In the genomic region with DNA sequence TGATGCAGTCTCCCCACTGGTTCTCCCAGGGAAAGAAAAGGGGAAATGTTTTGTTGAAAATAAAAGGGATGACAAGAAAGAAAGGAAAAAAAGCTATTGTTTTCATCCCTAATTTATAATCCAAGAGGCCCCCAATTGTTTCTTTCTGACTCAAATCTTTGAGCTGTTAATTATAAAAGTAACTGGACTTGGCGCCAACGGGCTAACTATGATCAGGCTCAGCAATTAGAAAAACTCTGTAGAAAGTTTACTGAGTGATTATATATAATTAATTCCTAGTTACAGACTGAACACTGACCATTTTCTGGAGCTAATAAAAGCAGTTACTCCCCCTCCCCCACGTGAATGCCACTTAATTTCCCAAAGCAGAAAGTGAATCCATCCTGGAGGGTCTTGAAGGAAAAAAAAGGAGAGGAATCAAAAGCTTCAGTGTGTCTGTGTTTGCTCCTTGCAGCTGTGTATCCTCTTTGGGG, we compare ENCODE assay signal across 9 cellular contexts. TPM values are rescaled to one million over a fixed set of nuclear protein-coding genes. Genes with fewer than 3 reads are reported as not detected.
DNase-seq lines count a peak whose midpoint lies in the region; ATAC-seq, FAIRE-seq and TF ChIP-seq lines count a peak whose summit lies in the region.
"Had no signal": no experiment of that assay in that cellular context is flagged by ENCODE, and none has a peak within 500 bp of the region (broad histone marks: within the 10 kb centered on the region; RNA-seq: fewer than 3 reads in every experiment).

No MANE protein-coding gene starts in this region.

- H3K36me3 Mint-ChIP-seq in T-helper 1 cell treated with Interleukin-12 subunit alpha and Interleukin-12 subunit beta and Interleukin-4 antibody, amounts not matched to agents 30 μg/mL and 1 μg/mL, for 36 hours (ENCODE audit: low read depth), result peaks cover 15% of the 10 kb centered on the region
- H3K36me3 Mint-ChIP-seq in activated T-helper 1 cell treated with anti-CD3 and anti-CD28 coated beads, Interleukin-12 subunit alpha, Interleukin-12 subunit beta, Interleukin-2, Interleukin-4 antibody, amounts not matched to agents 30 ng/mL and 10 ng/mL and 1 ng/mL, durations not matched to agents 14 hours and 24 hours and 36 hours (ENCODE audit: low read depth), result peaks cover 20% of the 10 kb centered on the region

- H3K79me2 ChIP-seq in keratinocyte (ENCODE audit: control insufficient read depth, insufficient read depth, low read length), result peaks cover 83% of the 10 kb centered on the region

- DNase-seq in T-helper 1 cell (no peak), keratinocyte (ENCODE audit: low read depth, low spot score) (no peak), substantia nigra (lab: John Stamatoyannopoulos, UW) (peak in 1 of 49 donors; percentile 20), NCI-H2081 treated with DMSO at 0.1 percent for 48 hours (lab: John Stamatoyannopoulos, UW) (no peak), NCI-H524 treated with DMSO at 0.1 percent for 48 hours (lab: John Stamatoyannopoulos, UW) (no peak)
- DNase-seq in activated T-helper 1 cell treated with anti-CD3 and anti-CD28 coated beads, Interleukin-12 subunit alpha, Interleukin-12 subunit beta, Interleukin-2, Interleukin-4 antibody, amounts not matched to agents 30 ng/mL and 10 ng/mL and 1 ng/mL, durations not matched to agents 14 hours and 24 hours and 36 hours (ENCODE audit: low spot score), result no peak

- intact Hi-C loops in activated T-helper 1 cell treated with anti-CD3 and anti-CD28 coated beads, Interleukin-12 subunit alpha, Interleukin-12 subunit beta, Interleukin-2, Interleukin-4 antibody, amounts not matched to agents 30 ng/mL and 10 ng/mL and 1 ng/mL, durations not matched to agents 14 hours and 24 hours and 36 hours (cut with micrococcal nuclease), result no loop called here

- no peaks in the 10 kb centered on the region for H3K9me3 Mint-ChIP-seq in T-helper 1 cell treated with Interleukin-12 subunit alpha and Interleukin-12 subunit beta and Interleukin-4 antibody, amounts not matched to agents 30 μg/mL and 1 μg/mL, for 36 hours
- no peaks in the 10 kb centered on the region for H3K9me3 Mint-ChIP-seq in activated T-helper 1 cell treated with anti-CD3 and anti-CD28 coated beads, Interleukin-12 subunit alpha, Interleukin-12 subunit beta, Interleukin-2, Interleukin-4 antibody, amounts not matched to agents 30 ng/mL and 10 ng/mL and 1 ng/mL, durations not matched to agents 14 hours and 24 hours and 36 hours

- FAIRE-seq in keratinocyte (lab: Jason Lieb, UNC), result no peak
- FAIRE-seq: frontal cortex had no signal

- no peak overlapping the region for H2AFZ ChIP-seq in keratinocyte (ENCODE audit: control insufficient read depth, low read length)

- peak overlapping the region; percentile 80 for H3K4me3 Mint-ChIP-seq in T-helper 1 cell treated with Interleukin-12 subunit alpha and Interleukin-12 subunit beta and Interleukin-4 antibody, amounts not matched to agents 30 μg/mL and 1 μg/mL, for 36 hours
- peak overlapping the region; percentile 92 for H3K4me3 Mint-ChIP-seq in activated T-helper 1 cell treated with anti-CD3 and anti-CD28 coated beads, Interleukin-12 subunit alpha, Interleukin-12 subunit beta, Interleukin-2, Interleukin-4 antibody, amounts not matched to agents 30 ng/mL and 10 ng/mL and 1 ng/mL, durations not matched to agents 14 hours and 24 hours and 36 hours

- dilution Hi-C loops in keratinocyte (cut with MboI; ENCODE audit: extremely low pct_ligation_motif_present, low sequenced_read_pairs), result no loop called here

- no peaks in the 10 kb centered on the region for H3K27me3 Mint-ChIP-seq in T-helper 1 cell treated with Interleukin-12 subunit alpha and Interleukin-12 subunit beta and Interleukin-4 antibody, amounts not matched to agents 30 μg/mL and 1 μg/mL, for 36 hours (ENCODE audit: low read depth)
- H3K27me3 Mint-ChIP-seq in activated T-helper 1 cell treated with anti-CD3 and anti-CD28 coated beads, Interleukin-12 subunit alpha, Interleukin-12 subunit beta, Interleukin-2, Interleukin-4 antibody, amounts not matched to agents 30 ng/mL and 10 ng/mL and 1 ng/mL, durations not matched to agents 14 hours and 24 hours and 36 hours (ENCODE audit: insufficient read depth), result no peaks in the 10 kb centered on the region

- H3K4me1 ChIP-seq in keratinocyte (ENCODE audit: control insufficient read depth, extremely low read depth, insufficient read depth, low read length), result peaks cover 100% of the 10 kb centered on the region

- H3K9me3 ChIP-seq in keratinocyte (ENCODE audit: control insufficient read depth, low read depth, low read length), result no peaks in the 10 kb centered on the region

- no peaks in the 10 kb centered on the region for H4K20me1 ChIP-seq in keratinocyte (ENCODE audit: control insufficient read depth, extremely low read depth, insufficient read depth, low read length)

- no peak for TF ChIP-seq CTCF in keratinocyte (optimal IDR thresholded peaks at IDR 0.05 in 1 of 3, IDR thresholded peaks at IDR 0.05 in 1 of 3, conservative IDR thresholded peaks at IDR 0.05 in 1 of 3; ENCODE audit: extremely low read depth in 1 of 3, insufficient read depth in 2 of 3, low read length in 3 of 3)

- H3K27me3 ChIP-seq in keratinocyte (ENCODE audit: control insufficient read depth, extremely low read depth, insufficient read depth, low read length), result no peaks in the 10 kb centered on the region

- H3K27ac Mint-ChIP-seq in T-helper 1 cell treated with Interleukin-12 subunit alpha and Interleukin-12 subunit beta and Interleukin-4 antibody, amounts not matched to agents 30 μg/mL and 1 μg/mL, for 36 hours, result peak overlapping the region; percentile 65
- H3K27ac Mint-ChIP-seq in activated T-helper 1 cell treated with anti-CD3 and anti-CD28 coated beads, Interleukin-12 subunit alpha, Interleukin-12 subunit beta, Interleukin-2, Interleukin-4 antibody, amounts not matched to agents 30 ng/mL and 10 ng/mL and 1 ng/mL, durations not matched to agents 14 hours and 24 hours and 36 hours, result peak overlapping the region; percentile 36

- H3K4me2 ChIP-seq in keratinocyte (ENCODE audit: control insufficient read depth, extremely low read depth, insufficient read depth, low read depth, low read length), result peak overlapping the region; percentile 84

- no peak for ATAC-seq in GM18517 (IDR thresholded peaks at IDR 0.05; ENCODE audit: unreplicated experiment)

- peak overlapping the region; percentile 50 to 71 (median 70) for H3K4me3 ChIP-seq in keratinocyte (ENCODE audit: control insufficient read depth in 2 of 3, extremely low read depth in 1 of 3, insufficient read depth in 2 of 3, low read depth in 1 of 3, low read length in 3 of 3)

- peaks cover 39% of the 10 kb centered on the region for H3K4me1 Mint-ChIP-seq in T-helper 1 cell treated with Interleukin-12 subunit alpha and Interleukin-12 subunit beta and Interleukin-4 antibody, amounts not matched to agents 30 μg/mL and 1 μg/mL, for 36 hours (ENCODE audit: low read depth)
- H3K4me1 Mint-ChIP-seq in activated T-helper 1 cell treated with anti-CD3 and anti-CD28 coated beads, Interleukin-12 subunit alpha, Interleukin-12 subunit beta, Interleukin-2, Interleukin-4 antibody, amounts not matched to agents 30 ng/mL and 10 ng/mL and 1 ng/mL, durations not matched to agents 14 hours and 24 hours and 36 hours (ENCODE audit: low read depth), result no peaks in the 10 kb centered on the region

- H3K27ac ChIP-seq in keratinocyte (ENCODE audit: control insufficient read depth, insufficient read depth, low read length), result peak overlapping the region; percentile 99
- peak overlapping the region; percentile 100 for H3K27ac ChIP-seq in substantia nigra (ENCODE audit: low read depth, low read length, poor library complexity, severe bottlenecking)

- peaks cover 2 to 6% of the 10 kb centered on the region in 2 experiments for H3K36me3 ChIP-seq in keratinocyte (ENCODE audit: control insufficient read depth in 2 of 2, extremely low read depth in 1 of 2, insufficient read depth in 2 of 2, low read length in 2 of 2)

- peak overlapping the region; percentile 86 for H3K9ac ChIP-seq in keratinocyte (ENCODE audit: control insufficient read depth, extremely low read depth, insufficient read depth, low read length)

- H3K9me1 ChIP-seq in keratinocyte (ENCODE audit: control insufficient read depth, extremely low read depth, insufficient read depth, low read length), result no peaks in the 10 kb centered on the region

RNA-seq across cellular contexts. Expression of a gene that starts 3.2 kb away (rescaled TPM):
- total RNA-seq in activated T-helper 1 cell treated with anti-CD3 and anti-CD28 coated beads, Interleukin-12 subunit alpha, Interleukin-12 subunit beta, Interleukin-2, Interleukin-4 antibody, amounts not matched to agents 30 ng/mL and 10 ng/mL and 1 ng/mL, durations not matched to agents 14 hours and 24 hours and 36 hours, result 42.6 and 43.3 TPM in 2 replicates
- 30.0 to 42.6 TPM (median 39.8 TPM) in 3 replicates for polyA plus RNA-seq in keratinocyte
- 49.3 TPM for polyA plus RNA-seq in keratinocyte (2011; ENCODE audit: low read depth)
- polyA plus RNA-seq in keratinocyte (2011; cell fraction: cytosol; rRNA removed), result 21.6 and 26.9 TPM in 2 replicates
- 95.0 and 95.8 TPM in 2 replicates for polyA plus RNA-seq in keratinocyte (2011; cell fraction: nucleus; rRNA removed)
- polyA plus RNA-seq in keratinocyte (2012; ENCODE audit: low replicate concordance), result 34.7 and 37.8 TPM in 2 replicates
- 40.3 to 48.9 TPM (median 40.8 TPM) in 3 replicates for polyA minus RNA-seq in keratinocyte
- polyA minus RNA-seq in keratinocyte (2011; cell fraction: cytosol; rRNA and poly(A)+ RNA removed), result 21.7 TPM
- polyA minus RNA-seq in keratinocyte (2011; cell fraction: nucleus; rRNA and poly(A)+ RNA removed), result 51.6 and 102 TPM in 2 replicates
